ENCODE assay signal across 1 cellular context in the genomic region with DNA sequence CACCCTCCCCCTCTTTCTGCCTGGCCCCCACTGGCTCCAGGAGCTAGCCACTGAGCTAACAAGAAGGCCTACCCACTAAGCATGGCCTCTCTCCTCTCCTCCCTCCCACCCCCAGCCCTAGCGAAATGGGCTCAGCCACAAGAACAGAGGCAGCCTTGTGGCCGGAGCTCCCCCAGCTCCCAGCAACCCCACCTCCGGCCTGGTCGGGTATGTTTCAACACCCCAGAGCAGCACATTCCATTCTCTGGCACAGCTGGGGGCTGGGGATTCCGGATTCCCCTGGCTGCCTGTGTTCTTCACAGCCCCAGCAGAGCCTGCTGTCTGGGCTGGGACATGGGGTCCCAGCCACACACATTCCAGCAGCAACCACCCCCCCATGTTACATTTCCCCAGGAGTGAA.
TF ChIP-seq lines count a peak whose summit lies in the region.

No MANE protein-coding gene starts in this region.

TF ChIP-seq in liver, 16 proteins besides CTCF, POLR2A, EP300 and RAD21:
- TF ChIP-seq, protein P1, sequence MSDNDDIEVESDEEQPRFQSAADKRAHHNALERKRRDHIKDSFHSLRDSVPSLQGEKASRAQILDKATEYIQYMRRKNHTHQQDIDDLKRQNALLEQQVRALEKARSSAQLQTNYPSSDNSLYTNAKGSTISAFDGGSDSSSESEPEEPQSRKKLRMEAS (IDR thresholded peaks at IDR 0.05): no peak
- TF ChIP-seq NR2F2 (IDR thresholded peaks at IDR 0.05): no peak
- TF ChIP-seq SP1 (IDR thresholded peaks at IDR 0.05): peak; percentile 36
- no peak for TF ChIP-seq HNF4G (IDR thresholded peaks at IDR 0.05)
